Comparison of ENCODE assay signal across 8 cellular contexts in the genomic region with DNA sequence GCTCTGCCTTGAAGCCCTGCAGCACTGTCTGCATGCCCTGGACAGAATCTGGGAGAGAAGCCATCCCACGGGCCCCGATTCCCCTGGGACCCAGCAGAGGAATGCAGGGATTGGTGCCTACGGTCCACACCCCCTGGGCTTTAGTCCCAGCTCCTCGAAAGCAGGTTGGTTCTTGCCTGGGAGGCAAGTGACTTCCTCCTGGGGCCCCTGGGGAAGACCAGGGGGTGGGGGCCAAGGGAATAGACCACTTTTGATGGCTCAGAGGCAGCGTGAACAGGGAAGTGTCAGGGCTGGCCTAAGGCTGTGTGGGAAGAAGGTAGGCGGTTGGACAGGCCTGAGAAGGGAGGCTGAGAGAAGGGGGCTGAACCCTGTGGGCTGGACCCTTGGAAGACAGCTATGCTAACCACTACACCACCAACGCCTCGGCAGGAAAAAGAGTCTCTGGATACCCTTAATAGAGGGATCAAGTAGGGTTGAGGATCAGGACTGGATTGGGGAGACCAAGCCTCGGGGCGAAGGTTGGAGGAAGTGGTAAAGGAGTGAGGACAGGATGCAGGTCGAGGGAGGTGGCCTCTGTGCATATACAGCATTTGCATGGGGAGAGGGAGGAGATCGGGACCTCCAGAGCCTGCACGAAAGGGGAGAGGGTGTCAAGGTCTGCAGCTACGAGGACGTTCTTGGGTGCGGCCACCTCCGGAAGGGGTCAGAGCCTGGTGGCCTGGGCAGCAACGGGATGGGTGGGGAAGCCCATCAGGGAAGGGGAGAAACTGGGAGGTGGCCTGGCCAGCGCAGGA. TPM values are rescaled to one million over a fixed set of nuclear protein-coding genes. Genes with fewer than 3 reads are reported as not detected.
DNase-seq lines count a peak whose midpoint lies in the region; ATAC-seq and TF ChIP-seq lines count a peak whose summit lies in the region.

No MANE protein-coding gene starts in this region.

- H3K27me3 ChIP-seq in CD4-positive, CD25-positive, alpha-beta regulatory T cell (ENCODE audit: control insufficient read depth, insufficient read depth, low read length) = no peaks in the 10 kb centered on the region
- no peaks in the 10 kb centered on the region for H3K27me3 ChIP-seq in brain microvascular endothelial cell (replicated peaks)
- H3K27me3 ChIP-seq in subcutaneous abdominal adipose tissue (ENCODE audit: control insufficient read depth in 5 of 5, insufficient read depth in 4 of 5, low read length in 5 of 5) = no peaks in the 10 kb centered on the region

- H3K4me1 Mint-ChIP-seq in CD4-positive, CD25-positive, alpha-beta regulatory T cell = peaks cover 5 to 52% (median 22%) of the 10 kb centered on the region in 4 donors

- peaks cover 0 to 12% (median 2%) of the 10 kb centered on the region in 7 donors for H3K9me3 Mint-ChIP-seq in CD4-positive, CD25-positive, alpha-beta regulatory T cell

- peak overlapping the region; percentile 82 to 97 (median 87) for H3K9ac ChIP-seq in subcutaneous abdominal adipose tissue (ENCODE audit: low read length in 5 of 5)

- ATAC-seq in CD4-positive, CD25-positive, alpha-beta regulatory T cell (ENCODE audit: low read depth in 2 of 2) = no peak
- ATAC-seq in GM19324 (IDR thresholded peaks at IDR 0.05; ENCODE audit: low FRiP score, unreplicated experiment) = peak; percentile 14
- ATAC-seq in GM18520 (IDR thresholded peaks at IDR 0.05; ENCODE audit: unreplicated experiment) = no peak

- peak in 1 of 3 donors; percentile 68 for DNase-seq in CD4-positive, CD25-positive, alpha-beta regulatory T cell
- DNase-seq in NB4 (ENCODE audit: low read depth) (peak; percentile 59), brain microvascular endothelial cell (peak; percentile 60), left kidney (ENCODE audit: low read depth, low spot score) (peak; percentile 36), NCI-H2081 treated with DMSO at 0.1 percent for 48 hours (lab: John Stamatoyannopoulos, UW) (no peak)

- H3K4me3 ChIP-seq in CD4-positive, CD25-positive, alpha-beta regulatory T cell (ENCODE audit: low read depth, low read length) = peak overlapping the region; percentile 80
- H3K4me3 ChIP-seq in NB4 (ENCODE audit: low read depth, low read length) (peak overlapping the region; percentile 88), brain microvascular endothelial cell (ENCODE audit: low read depth, low read length) (peak overlapping the region; percentile 93), subcutaneous abdominal adipose tissue (ENCODE audit: low read depth in 1 of 5, low read length in 5 of 5) (peak overlapping the region; percentile 91 to 98 (median 95))

- peak overlapping the region; percentile 81 for H3K27ac ChIP-seq in CD4-positive, CD25-positive, alpha-beta regulatory T cell (ENCODE audit: insufficient read depth, low read length, poor library complexity, severe bottlenecking)
- H3K27ac ChIP-seq in brain microvascular endothelial cell (peak overlapping the region; percentile 74), subcutaneous abdominal adipose tissue (ENCODE audit: low read depth, low read length) (peak overlapping the region; percentile 84)

- TF ChIP-seq POLR2A in NB4 (IDR thresholded peaks at IDR 0.05; ENCODE audit: extremely low read depth, insufficient read length) = no peak

- peak overlapping the region; percentile 90 to 96 (median 94) for H3K4me3 Mint-ChIP-seq in CD4-positive, CD25-positive, alpha-beta regulatory T cell

- H3K27ac Mint-ChIP-seq in CD4-positive, CD25-positive, alpha-beta regulatory T cell = peak overlapping the region; percentile 86 to 97 (median 97)

- H3K36me3 ChIP-seq in CD4-positive, CD25-positive, alpha-beta regulatory T cell (ENCODE audit: control insufficient read depth, insufficient read depth, low read length) = peaks cover 22% of the 10 kb centered on the region
- peaks cover 16% of the 10 kb centered on the region for H3K36me3 ChIP-seq in brain microvascular endothelial cell (replicated peaks)
- H3K36me3 ChIP-seq in subcutaneous abdominal adipose tissue (ENCODE audit: control insufficient read depth in 5 of 5, insufficient read depth in 5 of 5, low read length in 5 of 5) = peaks cover 0 to 32% (median 30%) of the 10 kb centered on the region in 5 donors

- in situ Hi-C loops in brain microvascular endothelial cell (cut with HindIII; ENCODE audit: low pct_ligation_motif_present, low sequenced_read_pairs) = no loop called here

- H3K9me3 ChIP-seq in CD4-positive, CD25-positive, alpha-beta regulatory T cell (ENCODE audit: control insufficient read depth in 2 of 2, low read length in 2 of 2) = no peaks in the 10 kb centered on the region
- no peaks in the 10 kb centered on the region for H3K9me3 ChIP-seq in subcutaneous abdominal adipose tissue (ENCODE audit: control insufficient read depth in 5 of 5, low read length in 5 of 5)

- peaks cover 13% of the 10 kb centered on the region for H3K36me3 Mint-ChIP-seq in CD4-positive, CD25-positive, alpha-beta regulatory T cell

- peaks cover 23% of the 10 kb centered on the region for H3K4me1 ChIP-seq in CD4-positive, CD25-positive, alpha-beta regulatory T cell (ENCODE audit: control insufficient read depth, insufficient read depth, low read length, poor library complexity, severe bottlenecking)
- peaks cover 8 to 30% (median 23%) of the 10 kb centered on the region in 5 donors for H3K4me1 ChIP-seq in subcutaneous abdominal adipose tissue (ENCODE audit: control insufficient read depth in 5 of 5, insufficient read depth in 5 of 5, low read length in 5 of 5)

- peaks cover 16% of the 10 kb centered on the region for H3K27me3 Mint-ChIP-seq in CD4-positive, CD25-positive, alpha-beta regulatory T cell

- TF ChIP-seq CTCF in NB4 (IDR thresholded peaks at IDR 0.05; ENCODE audit: low read depth, low read length) (no peak), brain microvascular endothelial cell (IDR thresholded peaks at IDR 0.05; ENCODE audit: low read depth, low read length, missing control alignments) (no peak)

RNA-seq across cellular contexts. Expression of a gene that starts 0.8 kb away (rescaled TPM):
- total RNA-seq in CD4-positive, CD25-positive, alpha-beta regulatory T cell = 93.3 TPM
- polyA plus RNA-seq in CD4-positive, CD25-positive, alpha-beta regulatory T cell = 10 to 100 TPM; 14.3 to 22.8 (median 17.6) TPM

RNA-seq across cellular contexts. Expression of a gene that starts 52.7 kb away (rescaled TPM):
- total RNA-seq in CD4-positive, CD25-positive, alpha-beta regulatory T cell = 25.7 TPM
- polyA plus RNA-seq in CD4-positive, CD25-positive, alpha-beta regulatory T cell = 100 to 1,000 TPM in 1 of 4 donors, 10 to 100 TPM in 3; 90.1 to 106 (median 98.5) TPM
